17 cellular contexts compared by ENCODE assay signal in genomic region chr17:59487161-59487873, GRCh38.
A peak's percentile ranks its signal among the peaks of the same experiment; 100 is the strongest.
DNase-seq lines count a peak whose midpoint lies in the region; ATAC-seq, FAIRE-seq and TF ChIP-seq lines count a peak whose summit lies in the region.
"Had no signal": no experiment of that assay in that cellular context is flagged by ENCODE, and none has a peak within 500 bp of the region (broad histone marks: within the 10 kb centered on the region; RNA-seq: fewer than 3 reads in every experiment).

No MANE protein-coding gene starts in this region.

- no peak for ATAC-seq in GM19324 (IDR thresholded peaks at IDR 0.05; ENCODE audit: low FRiP score, unreplicated experiment)
- ATAC-seq: GM23338, left lobe of liver had no signal

- peak overlapping the region; percentile 40 for H3K27ac ChIP-seq in WERI-Rb-1
- H3K27ac ChIP-seq: VCaP had no signal

- H3K27me3 ChIP-seq in WERI-Rb-1 (ENCODE audit: insufficient read depth, low read depth, severe bottlenecking), result no peaks in the 10 kb centered on the region

- FAIRE-seq in urothelium cell line (lab: Jason Lieb, UNC), result peak; percentile 50

- H3K9me3 ChIP-seq in WERI-Rb-1 (ENCODE audit: severe bottlenecking), result no peaks in the 10 kb centered on the region

- peak overlapping the region; percentile 43 for H3K4me3 ChIP-seq in WERI-Rb-1 (ENCODE audit: low read depth, low read length)
- H3K4me3 ChIP-seq: GM23338 had no signal

- no peaks in the 10 kb centered on the region for H3K36me3 ChIP-seq in WERI-Rb-1

- TF ChIP-seq CTCF in WERI-Rb-1 (IDR thresholded peaks at IDR 0.05; ENCODE audit: low read depth, low read length), result no peak

- peak; percentile 3 for DNase-seq in activated CD8-positive, alpha-beta memory T cell treated with anti-CD3 and anti-CD28 coated beads, Interleukin-2, amount 50 U/mL, for 48 hours
- DNase-seq in activated CD8-positive, alpha-beta memory T cell treated with anti-CD3 and anti-CD28 coated beads, Interleukin-2, amount 50 U/mL, for 4 hours, result no peak
- DNase-seq in WERI-Rb-1 (peak; percentile 32), inferior parietal cortex (ENCODE audit: extremely low spot score) (peak; percentile 49), urothelium cell line (ENCODE audit: low spot score) (no peak), 8988T (no peak)
- DNase-seq in stimulated activated CD4-positive, alpha-beta T cell treated with anti-CD3 and anti-CD28 coated beads, Interleukin-4, amount 100 ng/mL, for 1 hour, result no peak
- DNase-seq: activated effector memory CD4-positive, alpha-beta T cell treated with anti-CD3 and anti-CD28 coated beads, Interleukin-2, amount 50 U/mL, for 16 hours; CD4-positive, alpha-beta memory T cell; DND-41; NCI-H2081 treated with DMSO at 0.1 percent for 48 hours; NCI-H774; SW 1271 had no signal

Comparison
In these comparisons a context has a peak if more than half of its experiments do, and no peak if none do; other contexts are left out.
1. DNase-seq: peak in activated CD8-positive, alpha-beta memory T cell treated with anti-CD3 and anti-CD28 coated beads, Interleukin-2, amount 50 U/mL, for 48 hours (single experiment), WERI-Rb-1 (single experiment) and inferior parietal cortex (single experiment); none in activated CD8-positive, alpha-beta memory T cell treated with anti-CD3 and anti-CD28 coated beads, Interleukin-2, amount 50 U/mL, for 4 hours (single experiment), urothelium cell line (single experiment), stimulated activated CD4-positive, alpha-beta T cell treated with anti-CD3 and anti-CD28 coated beads, Interleukin-4, amount 100 ng/mL, for 1 hour (single experiment) and 8988T (single experiment).